In genomic region chr5:149747833-149748366, GRCh38 we compare ENCODE assay signal across 14 cellular contexts. TPM values are rescaled to one million over a fixed set of nuclear protein-coding genes. Genes with fewer than 3 reads are reported as not detected.
DNase-seq lines count a peak whose midpoint lies in the region; ATAC-seq and TF ChIP-seq lines count a peak whose summit lies in the region.
"Had no signal": no experiment of that assay in that cellular context is flagged by ENCODE, and none has a peak within 500 bp of the region (broad histone marks: within the 10 kb centered on the region; RNA-seq: fewer than 3 reads in every experiment).

No MANE protein-coding gene starts in this region.

- H3K36me3 Mint-ChIP-seq in neural crest cell (ENCODE audit: low read depth): no peaks in the 10 kb centered on the region

- H3K4me1 Mint-ChIP-seq in neural crest cell: no peaks in the 10 kb centered on the region

- no peaks in the 10 kb centered on the region for H3K36me3 ChIP-seq in right atrium auricular region
- H3K36me3 ChIP-seq in duodenal mucosa (ENCODE audit: control insufficient read depth in 1 of 2, insufficient read depth in 2 of 2, low read length in 2 of 2): peaks cover 10 to 13% of the 10 kb centered on the region in 2 donors
- H3K36me3 ChIP-seq: thoracic aorta had no signal

- H3K4me1 ChIP-seq in right atrium auricular region (peaks cover 0 to 22% of the 10 kb centered on the region in 2 donors), duodenal mucosa (ENCODE audit: control insufficient read depth in 1 of 2, insufficient read depth in 2 of 2, low read length in 2 of 2) (peaks cover 68 to 73% of the 10 kb centered on the region in 2 donors)

- intact Hi-C loops in left ventricle myocardium superior (cut with micrococcal nuclease): no loop called here

- no peak for DNase-seq in right atrium auricular region (ENCODE audit: low spot score)
- no peak for DNase-seq in left ventricle myocardium superior
- DNase-seq in neural crest cell (ENCODE audit: low read depth, low spot score): no peak
- DNase-seq in AML-193 (lab: John Stamatoyannopoulos, UW): no peak
- no peak for DNase-seq in NCI-H345 (lab: John Stamatoyannopoulos, UW)
- no peak for DNase-seq in hippocampal formation (lab: John Stamatoyannopoulos, UW)
- DNase-seq: activated CD4-positive, alpha-beta T cell treated with anti-CD3 and anti-CD28 coated beads, Interleukin-2, amount 50 U/mL, for 1 hour; NCI-H1436; NCI-H510A; T-helper 2 cell had no signal

- H3K27ac Mint-ChIP-seq in neural crest cell (ENCODE audit: unreplicated experiment): peak overlapping the region; percentile 30

- H3K9me3 Mint-ChIP-seq in neural crest cell: no peaks in the 10 kb centered on the region

- H3K4me3 Mint-ChIP-seq in neural crest cell: no peak overlapping the region

- no peak overlapping the region for H3K4me3 ChIP-seq in right atrium auricular region
- H3K4me3 ChIP-seq in duodenal mucosa (ENCODE audit: low read depth in 1 of 2, low read length in 2 of 2): peak overlapping the region in 1 of 2 donors; percentile 17
- H3K4me3 ChIP-seq: skin epidermis, thoracic aorta had no signal

- no peaks in the 10 kb centered on the region for H3K27me3 Mint-ChIP-seq in neural crest cell (ENCODE audit: low read depth)

- ATAC-seq in left ventricle myocardium superior (no peak), GM21825 (IDR thresholded peaks at IDR 0.05; ENCODE audit: unreplicated experiment) (no peak)

- H3K27ac ChIP-seq in right atrium auricular region (peak overlapping the region; percentile 38 to 55), duodenal mucosa (ENCODE audit: low read depth, low read length) (peak overlapping the region; percentile 57)
- H3K27ac ChIP-seq: thoracic aorta had no signal

- H3K9me3 ChIP-seq in right atrium auricular region (no peaks in the 10 kb centered on the region), duodenal mucosa (ENCODE audit: control insufficient read depth in 1 of 2, low read length in 2 of 2) (no peaks in the 10 kb centered on the region)
- H3K9me3 ChIP-seq: thoracic aorta had no signal

- no peak for TF ChIP-seq CTCF in right atrium auricular region (IDR thresholded peaks at IDR 0.05)
- TF ChIP-seq CTCF in neural crest cell (conservative IDR thresholded peaks at IDR 0.05): no peak

- H3K27me3 ChIP-seq in right atrium auricular region (no peaks in the 10 kb centered on the region), duodenal mucosa (ENCODE audit: control insufficient read depth in 1 of 2, insufficient read depth in 2 of 2, low read length in 2 of 2) (no peaks in the 10 kb centered on the region)

- H3K9ac ChIP-seq in duodenal mucosa (ENCODE audit: low read depth in 1 of 2, low read length in 2 of 2): peak overlapping the region; percentile 52 to 54

RNA-seq across cellular contexts. Expression of gene PPARGC1B, which starts 17.8 kb away (rescaled TPM):
- total RNA-seq in right atrium auricular region: 10 to 100 TPM; 10.1 to 11.4 TPM
- total RNA-seq in left ventricle myocardium superior: 35.1 TPM
- 1.5 and 2.1 TPM in 2 replicates for total RNA-seq in neural crest cell
